Comparison of ENCODE assay signal across 13 cellular contexts in genomic region chr14:39186941-39187525, GRCh38. TPM values are rescaled to one million over a fixed set of nuclear protein-coding genes. Genes with fewer than 3 reads are reported as not detected.
DNase-seq lines count a peak whose midpoint lies in the region; ATAC-seq, FAIRE-seq and TF ChIP-seq lines count a peak whose summit lies in the region.
"Had no signal": no experiment of that assay in that cellular context is flagged by ENCODE, and none has a peak within 500 bp of the region (broad histone marks: within the 10 kb centered on the region; RNA-seq: fewer than 3 reads in every experiment).

No MANE protein-coding gene starts in this region.

- no peak overlapping the region for H2BK12ac ChIP-seq in H9 (ENCODE audit: insufficient read length, low read depth, low read length)

- intact Hi-C loops in HepG2 (cut with micrococcal nuclease; ENCODE audit: unreplicated experiment), result no loop called here

- H3K4ac ChIP-seq in H9 (ENCODE audit: low read depth, low read length), result no peak overlapping the region

- no peak overlapping the region for H3K4me2 ChIP-seq in A549
- H3K4me2 ChIP-seq in H9 (ENCODE audit: insufficient read depth, insufficient read length, low read length), result no peak overlapping the region
- H3K4me2 ChIP-seq in HepG2 (ENCODE audit: low read depth, low read length), result no peak overlapping the region
- H3K4me2 ChIP-seq: BLaER1, PC-9 had no signal

- no peak overlapping the region for H3K23ac ChIP-seq in H9 (ENCODE audit: insufficient read length, low read depth, low read length)

- H3K79me1 ChIP-seq in H9 (ENCODE audit: insufficient read depth, low read depth, low read length, poor library complexity, severe bottlenecking), result no peaks in the 10 kb centered on the region

- H3K56ac ChIP-seq in H9 (ENCODE audit: insufficient read length, low read depth, low read length), result no peak overlapping the region

- WGBS in A549 (ENCODE audit: missing lambda C conversion rate), result 85% methylated on average over 4 of the region's 4 CpGs
- WGBS in H9 (ENCODE audit: extremely low coverage, insufficient read length, low lambda C conversion rate), result no CpG with 5 or more reads among the region's 4 CpGs
- 69% methylated on average over 4 of the region's 4 CpGs for WGBS in HepG2 (ENCODE audit: low lambda C conversion rate)

- POLR2A ChIA-PET in A549 (lab: Yijun Ruan, JAX), result interaction anchor here (0.7 kb wide), 1 partner anchor 139 kb away, joined by 3 read pairs; no protein-coding TSS in a partner anchor
- POLR2A ChIA-PET in HepG2 (lab: Yijun Ruan, JAX), result interaction anchor here (2.1 to 2.3 kb wide), 3 partner anchors 12 to 79 kb away, joined by 10 to 17 read pairs (median 11); partner anchors contain the start of genes PNN and TRAPPC6B

- no peak overlapping the region for H2BK20ac ChIP-seq in H9 (ENCODE audit: low read depth, low read length, poor library complexity, severe bottlenecking)

- no peak overlapping the region for H3T11ph ChIP-seq in H9 (ENCODE audit: low read length)

- TF ChIP-seq POLR2A in A549 (IDR thresholded peaks at IDR 0.05; ENCODE audit: low read length), result no peak
- no peak; a peak in 1 of 4 replicates for TF ChIP-seq POLR2A in HepG2 (IDR thresholded peaks at IDR 0.05; ENCODE audit: insufficient read depth in 1 of 2, low read depth in 2 of 2, low read length in 2 of 2)

- no peak overlapping the region for H2BK15ac ChIP-seq in H9 (ENCODE audit: low read depth, low read length)

- no peaks in the 10 kb centered on the region for H3K9me3 ChIP-seq in A549
- no peaks in the 10 kb centered on the region for H3K9me3 ChIP-seq in H9 (ENCODE audit: control insufficient read depth, low read depth, low read length)
- no peaks in the 10 kb centered on the region for H3K9me3 ChIP-seq in T-helper 17 cell (ENCODE audit: control insufficient read depth, low read length, poor library complexity, severe bottlenecking)
- no peaks in the 10 kb centered on the region for H3K9me3 ChIP-seq in HepG2 (ENCODE audit: low read length)
- H3K9me3 ChIP-seq: BLaER1 had no signal

- H4K20me1 ChIP-seq in H9 (ENCODE audit: control insufficient read depth, insufficient read depth, insufficient read length) (no peaks in the 10 kb centered on the region), HepG2 (ENCODE audit: insufficient read depth, low read length) (no peaks in the 10 kb centered on the region; the same call in none of the 2 replicates)

- no peak overlapping the region for H4K91ac ChIP-seq in H9 (ENCODE audit: insufficient read length, low read depth, low read length)

- H2BK120ac ChIP-seq in H9 (ENCODE audit: low read depth, low read length, poor library complexity, severe bottlenecking), result no peak overlapping the region

- TF ChIP-seq RAD21 in A549 (conservative IDR thresholded peaks at IDR 0.05 in 1 of 2, IDR thresholded peaks at IDR 0.05 in 1 of 2) (no peak), HepG2 (CRISPR knock-in tag; IDR thresholded peaks at IDR 0.05) (no peak)

- H3K27me3 Mint-ChIP-seq in H9 (ENCODE audit: low read depth), result no peaks in the 10 kb centered on the region
- H3K27me3 Mint-ChIP-seq in T-helper 17 cell, result no peaks in the 10 kb centered on the region

- no TSS peak for BruUV-seq in HepG2 (replicated peaks; lab: Mats Ljungman, UMichigan)

- no peak for FAIRE-seq in A549 (lab: Jason Lieb, UNC)
- FAIRE-seq in HepG2 (lab: Jason Lieb, UNC), result no peak

- no peak overlapping the region for H4K8ac ChIP-seq in H9 (replicated peaks; ENCODE audit: insufficient read length, low read depth, low read length)

- H3K4me1 ChIP-seq in A549 (no peaks in the 10 kb centered on the region), H9 (ENCODE audit: insufficient read depth, low read length) (peaks cover 8% of the 10 kb centered on the region), HepG2 (ENCODE audit: insufficient read depth, low read length) (peaks cover 12% of the 10 kb centered on the region)
- H3K4me1 ChIP-seq: BLaER1 had no signal

- H3K36me3 Mint-ChIP-seq in H9 (ENCODE audit: insufficient read depth in 1 of 3, low read depth in 3 of 3) (peaks cover 10 to 24% (median 15%) of the 10 kb centered on the region in 3 experiments; a peak in 6 of 7 replicates), T-helper 17 cell (ENCODE audit: low read depth) (no peaks in the 10 kb centered on the region)

- H3K4me3 ChIP-seq in A549 (no peak overlapping the region), HepG2 (replicated peaks in 1 of 3; ENCODE audit: insufficient read depth in 1 of 3, low read depth in 2 of 3, low read length in 3 of 3) (no peak overlapping the region)
- H3K4me3 ChIP-seq: BLaER1, PC-9 had no signal

- CTCF ChIA-PET in A549 (lab: Yijun Ruan, JAX), result no interaction called here
- CTCF ChIA-PET in HepG2 (lab: Yijun Ruan, JAX; ENCODE audit: low intra/inter-chr PET ratio, low total read pairs), result no interaction called here

- no peak overlapping the region for H3K18ac ChIP-seq in H9 (ENCODE audit: insufficient read length, low read depth, low read length)

- H3K4me3 Mint-ChIP-seq in H9 (no peak overlapping the region), T-helper 17 cell (no peak overlapping the region)

- H3K27me3 ChIP-seq in H9 (ENCODE audit: insufficient read depth, low read length), result no peaks in the 10 kb centered on the region
- no peaks in the 10 kb centered on the region for H3K27me3 ChIP-seq in HepG2 (ENCODE audit: control insufficient read depth in 1 of 2, insufficient read depth in 2 of 2, low read length in 2 of 2)
- H3K27me3 ChIP-seq: BLaER1 had no signal

- H3K27ac Mint-ChIP-seq in H9, result peak overlapping the region in 2 of 3 experiments; percentile 10 to 96; a peak in 2 of 7 replicates
- peak overlapping the region; percentile 85 for H3K27ac Mint-ChIP-seq in T-helper 17 cell

- H3K4me1 Mint-ChIP-seq in H9 (peaks cover 17 to 20% of the 10 kb centered on the region in 2 experiments), T-helper 17 cell (peaks cover 15% of the 10 kb centered on the region)

- no peaks in the 10 kb centered on the region for H3K9me3 Mint-ChIP-seq in H9

- no peaks in the 10 kb centered on the region for H3K79me2 ChIP-seq in H9 (ENCODE audit: insufficient read depth, low read length)
- H3K79me2 ChIP-seq in HepG2 (ENCODE audit: insufficient read depth, low read length), result no peaks in the 10 kb centered on the region

- H4K5ac ChIP-seq in H9 (ENCODE audit: insufficient read length, low read depth, low read length), result no peak overlapping the region

- no peak overlapping the region for H3K14ac ChIP-seq in H9 (ENCODE audit: insufficient read depth, low read length)

- TF ChIP-seq EP300 in A549 (IDR thresholded peaks at IDR 0.05) (no peak), HepG2 (IDR thresholded peaks at IDR 0.05; ENCODE audit: low read depth in 2 of 2, low read length in 2 of 2) (no peak), HepG2 (CRISPR knock-in tag; IDR thresholded peaks at IDR 0.05; ENCODE audit: borderline replicate concordance) (no peak)

- H2AK5ac ChIP-seq in H9 (ENCODE audit: insufficient read length, low read length), result no peak overlapping the region

- H3K27ac ChIP-seq in A549 (no peak overlapping the region), H9 (ENCODE audit: insufficient read length, low read depth, low read length) (peak overlapping the region; percentile 74), HepG2 (ENCODE audit: extremely low read length, insufficient read depth, low read length) (peak overlapping the region; percentile 3)
- H3K27ac ChIP-seq: BLaER1, PC-9 had no signal

- TF ChIP-seq CTCF in A549 (IDR thresholded peaks at IDR 0.05), result no peak
- no peak for TF ChIP-seq CTCF in H9 (conservative IDR thresholded peaks at IDR 0.05)
- no peak for TF ChIP-seq CTCF in HepG2 (CRISPR knock-in tag; IDR thresholded peaks at IDR 0.05)

- no peaks in the 10 kb centered on the region for H3K23me2 ChIP-seq in H9 (ENCODE audit: insufficient read length, low read depth, low read length, poor library complexity, severe bottlenecking)

- DNase-seq in A549 (ENCODE audit: low read depth in 1 of 2, low spot score in 1 of 2) (no peak), H9 (no peak), T-helper 17 cell (no peak), HepG2 (ENCODE audit: low spot score) (no peak), DMS 273 (lab: John Stamatoyannopoulos, UW; ENCODE audit: unreplicated experiment) (no peak), kidney tubule cell (ENCODE audit: low spot score) (no peak), C1 segment of cervical spinal cord (lab: John Stamatoyannopoulos, UW) (no peak)
- DNase-seq: EL, NCI-H345, NCI-H526 treated with DMSO at 0.1 percent for 48 hours, PC-9, SHP77 had no signal

- ATAC-seq in A549 (peak; percentile 20 to 43; a peak in 3 of 6 replicates), T-helper 17 cell (no peak), HepG2 (peak; percentile 58)

- no peak overlapping the region for H2BK5ac ChIP-seq in H9 (ENCODE audit: insufficient read length, low read length)

- in situ Hi-C loops in HepG2 (cut with HindIII; ENCODE audit: extremely low pct_ligation_motif_present, low pct_unique_long_range_greater_than_20kb), result no loop called here

- H2AFZ ChIP-seq in H9 (ENCODE audit: low read length) (no peak overlapping the region), HepG2 (ENCODE audit: low read length) (no peak overlapping the region)
- H2AFZ ChIP-seq: PC-9 had no signal

- H3K9ac ChIP-seq in H9 (ENCODE audit: extremely low read depth, insufficient read length, low read length) (no peak overlapping the region), HepG2 (ENCODE audit: insufficient read depth, low read depth, low read length) (no peak overlapping the region)
- H3K9ac ChIP-seq: BLaER1 had no signal

- peaks cover 7 to 25% of the 10 kb centered on the region in 2 experiments; a peak in 4 of 5 replicates for H3K36me3 ChIP-seq in HepG2 (replicated peaks in 1 of 2; ENCODE audit: control insufficient read depth in 1 of 2, insufficient read depth in 2 of 2, low read length in 2 of 2)

RNA-seq across cellular contexts. Expression of gene PNN, which starts 12.0 kb away (rescaled TPM):
- polyA plus RNA-seq in A549 (2011; rRNA removed) (40.3 and 50.1 TPM in 2 replicates), A549 (2017; fragmentation: RNase III; extraction: RNeasy Plus Mini Kit Qiagen cat#74134 plus additional on column Dnase treatment) (108 to 124 TPM (median 117 TPM) in 3 replicates), HepG2 (2011; rRNA removed) (58.0 and 58.6 TPM in 2 replicates)
- 12.8 and 18.7 TPM in 2 replicates for polyA plus RNA-seq in A549 (2012; cell fraction: cytosol; rRNA removed)
- polyA plus RNA-seq in A549 (2012; cell fraction: nucleus; rRNA removed), result 45.6 and 146 TPM in 2 replicates
- 21.7 and 24.8 TPM in 2 replicates for polyA minus RNA-seq in A549 (2011; rRNA and poly(A)+ RNA removed)
- total RNA-seq in H9 (2021) (163 and 167 TPM in 2 replicates), T-helper 17 cell (100 to 1,000 TPM; 110 to 119 TPM), HepG2 (2016; rRNA removed; fragmentation: Illumina TruSeq; extraction: Trizol) (110 and 214 TPM in 2 replicates)
- 47.1 and 48.8 TPM in 2 replicates for total RNA-seq in HepG2 (2016; cell fraction: cytosol; rRNA removed; fragmentation: Illumina TruSeq; extraction: Trizol; ENCODE audit: low read depth)
- total RNA-seq in HepG2 (2016; cell fraction: insoluble cytoplasmic fraction; rRNA removed; fragmentation: Illumina TruSeq; extraction: Trizol), result 105 and 215 TPM in 2 replicates
- total RNA-seq in HepG2 (2016; cell fraction: membrane; rRNA removed; fragmentation: Illumina TruSeq; extraction: Trizol), result 22.0 and 26.0 TPM in 2 replicates
- total RNA-seq in HepG2 (2016; cell fraction: nucleus; rRNA removed; fragmentation: Illumina TruSeq; extraction: Trizol), result 407 and 445 TPM in 2 replicates
- polyA plus RNA-seq in HepG2 (2011; cell fraction: cytosol; rRNA removed), result 22.1 and 29.7 TPM in 2 replicates
- 315 and 430 TPM in 2 replicates for polyA plus RNA-seq in HepG2 (2011; cell fraction: nucleus; rRNA removed)
- polyA plus RNA-seq in HepG2 (2012), result 184 and 252 TPM in 2 replicates
- 4.4 and 5.0 TPM in 2 replicates for polyA plus RNA-seq in HepG2 (2016; cell fraction: cytosol; fragmentation: Illumina TruSeq; extraction: Trizol; ENCODE audit: low read depth)
- 155 and 157 TPM in 2 replicates for polyA plus RNA-seq in HepG2 (2016; cell fraction: insoluble cytoplasmic fraction; fragmentation: Illumina TruSeq; extraction: Trizol; ENCODE audit: low read depth)
- 13.0 and 14.4 TPM in 2 replicates for polyA plus RNA-seq in HepG2 (2016; cell fraction: membrane; fragmentation: Illumina TruSeq; extraction: Trizol; ENCODE audit: low read depth)
- polyA plus RNA-seq in HepG2 (2016; cell fraction: nucleus; fragmentation: Illumina TruSeq; extraction: Trizol; ENCODE audit: insufficient read depth, low read depth), result 1,319 and 1,369 TPM in 2 replicates
- polyA minus RNA-seq in HepG2 (2011; rRNA and poly(A)+ RNA removed; ENCODE audit: low replicate concordance), result 19.2 and 20.9 TPM in 2 replicates
- 15.5 and 21.0 TPM in 2 replicates for polyA minus RNA-seq in HepG2 (2011; cell fraction: cytosol; rRNA and poly(A)+ RNA removed)
- 311 and 317 TPM in 2 replicates for polyA minus RNA-seq in HepG2 (2011; cell fraction: nucleus; rRNA and poly(A)+ RNA removed)

RNA-seq across cellular contexts. Expression of gene TRAPPC6B, which starts 16.9 kb away (rescaled TPM):
- polyA plus RNA-seq in A549 (2011; rRNA removed) (18.7 and 31.6 TPM in 2 replicates), A549 (2017; fragmentation: RNase III; extraction: RNeasy Plus Mini Kit Qiagen cat#74134 plus additional on column Dnase treatment) (14.7 to 16.4 TPM (median 15.7 TPM) in 3 replicates), HepG2 (2011; rRNA removed) (29.8 and 34.3 TPM in 2 replicates)
- polyA plus RNA-seq in A549 (2012; cell fraction: cytosol; rRNA removed), result 3.7 and 3.8 TPM in 2 replicates
- polyA plus RNA-seq in A549 (2012; cell fraction: nucleus; rRNA removed), result 5.0 and 9.4 TPM in 2 replicates
- polyA minus RNA-seq in A549 (2011; rRNA and poly(A)+ RNA removed), result 9.1 and 11.7 TPM in 2 replicates
- total RNA-seq in H9 (2021) (22.1 and 22.4 TPM in 2 replicates), T-helper 17 cell (10 to 100 TPM; 13.8 to 15.2 TPM), HepG2 (2016; rRNA removed; fragmentation: Illumina TruSeq; extraction: Trizol) (51.2 and 77.5 TPM in 2 replicates)
- 9.2 and 9.8 TPM in 2 replicates for total RNA-seq in HepG2 (2016; cell fraction: cytosol; rRNA removed; fragmentation: Illumina TruSeq; extraction: Trizol; ENCODE audit: low read depth)
- 48.6 and 74.0 TPM in 2 replicates for total RNA-seq in HepG2 (2016; cell fraction: insoluble cytoplasmic fraction; rRNA removed; fragmentation: Illumina TruSeq; extraction: Trizol)
- total RNA-seq in HepG2 (2016; cell fraction: membrane; rRNA removed; fragmentation: Illumina TruSeq; extraction: Trizol), result 22.7 and 27.3 TPM in 2 replicates
- total RNA-seq in HepG2 (2016; cell fraction: nucleus; rRNA removed; fragmentation: Illumina TruSeq; extraction: Trizol), result 47.2 and 50.6 TPM in 2 replicates
- polyA plus RNA-seq in HepG2 (2011; cell fraction: cytosol; rRNA removed), result 19.3 and 27.7 TPM in 2 replicates
- 37.2 and 38.5 TPM in 2 replicates for polyA plus RNA-seq in HepG2 (2011; cell fraction: nucleus; rRNA removed)
- 35.0 and 40.6 TPM in 2 replicates for polyA plus RNA-seq in HepG2 (2012)
- polyA plus RNA-seq in HepG2 (2016; cell fraction: cytosol; fragmentation: Illumina TruSeq; extraction: Trizol; ENCODE audit: low read depth), result 3.4 and 3.5 TPM in 2 replicates
- 65.3 and 70.4 TPM in 2 replicates for polyA plus RNA-seq in HepG2 (2016; cell fraction: insoluble cytoplasmic fraction; fragmentation: Illumina TruSeq; extraction: Trizol; ENCODE audit: low read depth)
- 13.6 and 13.7 TPM in 2 replicates for polyA plus RNA-seq in HepG2 (2016; cell fraction: membrane; fragmentation: Illumina TruSeq; extraction: Trizol; ENCODE audit: low read depth)
- polyA plus RNA-seq in HepG2 (2016; cell fraction: nucleus; fragmentation: Illumina TruSeq; extraction: Trizol; ENCODE audit: insufficient read depth, low read depth), result 67.7 and 73.9 TPM in 2 replicates
- polyA minus RNA-seq in HepG2 (2011; rRNA and poly(A)+ RNA removed; ENCODE audit: low replicate concordance), result 12.1 and 22.6 TPM in 2 replicates
- 23.4 and 31.4 TPM in 2 replicates for polyA minus RNA-seq in HepG2 (2011; cell fraction: cytosol; rRNA and poly(A)+ RNA removed)
- polyA minus RNA-seq in HepG2 (2011; cell fraction: nucleus; rRNA and poly(A)+ RNA removed), result 55.9 and 62.2 TPM in 2 replicates

RNA-seq across cellular contexts. Expression of gene MIA2, which starts 46.7 kb away (rescaled TPM):
- polyA plus RNA-seq in A549 (2011; rRNA removed) (71.7 and 73.9 TPM in 2 replicates), A549 (2017; fragmentation: RNase III; extraction: RNeasy Plus Mini Kit Qiagen cat#74134 plus additional on column Dnase treatment) (22.9 to 25.6 TPM (median 25.4 TPM) in 3 replicates), HepG2 (2011; rRNA removed) (131 and 134 TPM in 2 replicates)
- 8.5 and 12.4 TPM in 2 replicates for polyA plus RNA-seq in A549 (2012; cell fraction: cytosol; rRNA removed)
- 10.4 and 16.1 TPM in 2 replicates for polyA plus RNA-seq in A549 (2012; cell fraction: nucleus; rRNA removed)
- 23.1 and 26.2 TPM in 2 replicates for polyA minus RNA-seq in A549 (2011; rRNA and poly(A)+ RNA removed)
- total RNA-seq in H9 (2021) (15.0 and 15.3 TPM in 2 replicates), T-helper 17 cell (10 to 100 TPM; 22.2 to 23.4 TPM), HepG2 (2016; rRNA removed; fragmentation: Illumina TruSeq; extraction: Trizol) (119 and 158 TPM in 2 replicates)
- total RNA-seq in HepG2 (2016; cell fraction: cytosol; rRNA removed; fragmentation: Illumina TruSeq; extraction: Trizol; ENCODE audit: low read depth), result 154 and 169 TPM in 2 replicates
- 111 and 161 TPM in 2 replicates for total RNA-seq in HepG2 (2016; cell fraction: insoluble cytoplasmic fraction; rRNA removed; fragmentation: Illumina TruSeq; extraction: Trizol)
- total RNA-seq in HepG2 (2016; cell fraction: membrane; rRNA removed; fragmentation: Illumina TruSeq; extraction: Trizol), result 165 and 196 TPM in 2 replicates
- 192 and 219 TPM in 2 replicates for total RNA-seq in HepG2 (2016; cell fraction: nucleus; rRNA removed; fragmentation: Illumina TruSeq; extraction: Trizol)
- 57.1 and 79.7 TPM in 2 replicates for polyA plus RNA-seq in HepG2 (2011; cell fraction: cytosol; rRNA removed)
- 77.3 and 94.7 TPM in 2 replicates for polyA plus RNA-seq in HepG2 (2011; cell fraction: nucleus; rRNA removed)
- polyA plus RNA-seq in HepG2 (2012), result 103 and 118 TPM in 2 replicates
- polyA plus RNA-seq in HepG2 (2016; cell fraction: cytosol; fragmentation: Illumina TruSeq; extraction: Trizol; ENCODE audit: low read depth), result 19.6 and 24.5 TPM in 2 replicates
- 95.4 and 102 TPM in 2 replicates for polyA plus RNA-seq in HepG2 (2016; cell fraction: insoluble cytoplasmic fraction; fragmentation: Illumina TruSeq; extraction: Trizol; ENCODE audit: low read depth)
- 45.8 and 50.4 TPM in 2 replicates for polyA plus RNA-seq in HepG2 (2016; cell fraction: membrane; fragmentation: Illumina TruSeq; extraction: Trizol; ENCODE audit: low read depth)
- polyA plus RNA-seq in HepG2 (2016; cell fraction: nucleus; fragmentation: Illumina TruSeq; extraction: Trizol; ENCODE audit: insufficient read depth, low read depth), result 216 and 223 TPM in 2 replicates
- polyA minus RNA-seq in HepG2 (2011; rRNA and poly(A)+ RNA removed; ENCODE audit: low replicate concordance), result 24.3 and 71.9 TPM in 2 replicates
- 59.9 and 69.8 TPM in 2 replicates for polyA minus RNA-seq in HepG2 (2011; cell fraction: cytosol; rRNA and poly(A)+ RNA removed)
- polyA minus RNA-seq in HepG2 (2011; cell fraction: nucleus; rRNA and poly(A)+ RNA removed), result 211 and 242 TPM in 2 replicates

Comparison
In these comparisons a context has a peak if more than half of its experiments do, and no peak if none do; other contexts are left out.
1. H3K27ac ChIP-seq: peak in H9 (single experiment) and HepG2 (single experiment); none in A549 (0 of 2).
2. Of the 38 proteins assayed by ChIP-seq in both HepG2 and A549: peak only in HepG2: ZSCAN20; only in A549: POLR2AphosphoS2; in both: none; in neither: 36.